ENCODE assay signal across 8 cellular contexts in genomic region chr16:58197314-58198012, GRCh38.
A peak's percentile ranks its signal among the peaks of the same experiment; 100 is the strongest.
DNase-seq lines count a peak whose midpoint lies in the region; TF ChIP-seq lines count a peak whose summit lies in the region.

No MANE protein-coding gene starts in this region.

- in situ Hi-C loops in HAP-1 (cut with MboI; ENCODE audit: low sequenced_read_pairs): no loop called here

- H3K4me1 ChIP-seq in HAP-1 (peaks cover 7% of the 10 kb centered on the region), OCI-LY1 (ENCODE audit: insufficient read depth, low read length, severe bottlenecking) (peaks cover 14% of the 10 kb centered on the region), mucosa of stomach (ENCODE audit: control insufficient read depth, insufficient read depth, low read length) (peaks cover 6% of the 10 kb centered on the region)

- DNase-seq in GM12865 (ENCODE audit: low read depth) (peak; percentile 9), HAP-1 (ENCODE audit: low spot score in 2 of 2) (peak in 1 of 2 experiments; percentile 12), DMS79 (lab: John Stamatoyannopoulos, UW) (no peak), midbrain (lab: John Stamatoyannopoulos, UW) (no peak), GDM1 (lab: John Stamatoyannopoulos, UW) (no peak)

- no peaks in the 10 kb centered on the region for H4K20me1 ChIP-seq in OCI-LY1 (ENCODE audit: insufficient read depth, low read length)

- H3F3A ChIP-seq in OCI-LY1 (ENCODE audit: insufficient read depth, low read length): no peaks in the 10 kb centered on the region

- H3K4me2 ChIP-seq in OCI-LY1 (ENCODE audit: low read length): peak overlapping the region; percentile 90

- H3K36me3 ChIP-seq in HAP-1 (replicated peaks) (peaks cover 37% of the 10 kb centered on the region), OCI-LY1 (ENCODE audit: insufficient read depth, low read length) (peaks cover 39% of the 10 kb centered on the region), mucosa of stomach (ENCODE audit: control insufficient read depth, insufficient read depth, low read length) (no peaks in the 10 kb centered on the region)

- peaks cover 27% of the 10 kb centered on the region for H3K27me3 Mint-ChIP-seq in dendritic cell treated with granulocyte-macrophage colony-stimulating factor and Interleukin-4, amounts not matched to agents 40 ng/mL and 50 ng/mL, for 4 days

- no peaks in the 10 kb centered on the region for H3K9me2 ChIP-seq in OCI-LY1 (ENCODE audit: low read depth, low read length)

- peaks cover 29% of the 10 kb centered on the region for H3K4me1 Mint-ChIP-seq in dendritic cell treated with granulocyte-macrophage colony-stimulating factor and Interleukin-4, amounts not matched to agents 40 ng/mL and 50 ng/mL, for 4 days (ENCODE audit: low read depth)

- H3K4me3 Mint-ChIP-seq in dendritic cell treated with granulocyte-macrophage colony-stimulating factor and Interleukin-4, amounts not matched to agents 40 ng/mL and 50 ng/mL, for 4 days: peak overlapping the region; percentile 86

- no peaks in the 10 kb centered on the region for H3K9me3 ChIP-seq in HAP-1
- no peaks in the 10 kb centered on the region for H3K9me3 ChIP-seq in OCI-LY1 (ENCODE audit: low read length)
- H3K9me3 ChIP-seq in mucosa of stomach (ENCODE audit: control insufficient read depth, low read length): no peaks in the 10 kb centered on the region

- H3K79me2 ChIP-seq in OCI-LY1 (ENCODE audit: insufficient read depth, low read length): no peaks in the 10 kb centered on the region; the same call in none of the 2 replicates

- H3K27me3 ChIP-seq in HAP-1 (ENCODE audit: low read depth) (no peaks in the 10 kb centered on the region), OCI-LY1 (ENCODE audit: insufficient read depth, low read length) (peaks cover 5% of the 10 kb centered on the region; the same call in 1 of the 2 replicates), mucosa of stomach (ENCODE audit: control insufficient read depth, insufficient read depth, low read length) (peaks cover 3% of the 10 kb centered on the region)

- no peak overlapping the region for H2AFZ ChIP-seq in OCI-LY1 (ENCODE audit: low read length)

- peak overlapping the region; percentile 84 for H3K27ac Mint-ChIP-seq in dendritic cell treated with granulocyte-macrophage colony-stimulating factor and Interleukin-4, amounts not matched to agents 40 ng/mL and 50 ng/mL, for 4 days

- H3K36me3 Mint-ChIP-seq in dendritic cell treated with granulocyte-macrophage colony-stimulating factor and Interleukin-4, amounts not matched to agents 40 ng/mL and 50 ng/mL, for 4 days (ENCODE audit: low read depth): peaks cover 49% of the 10 kb centered on the region

- no peak for TF ChIP-seq CTCF in GM12865 (IDR thresholded peaks at IDR 0.05; ENCODE audit: insufficient read depth, low read depth, low read length, missing control alignments)
- TF ChIP-seq CTCF in OCI-LY1 (IDR thresholded peaks at IDR 0.05; ENCODE audit: low read length): no peak

- no peaks in the 10 kb centered on the region for H3K9me3 Mint-ChIP-seq in dendritic cell treated with granulocyte-macrophage colony-stimulating factor and Interleukin-4, amounts not matched to agents 40 ng/mL and 50 ng/mL, for 4 days

- no peak overlapping the region for H3K27ac ChIP-seq in OCI-LY1 (ENCODE audit: low read depth, low read length, poor library complexity, severe bottlenecking)

- peak overlapping the region; percentile 91 for H3K9ac ChIP-seq in OCI-LY1 (ENCODE audit: low read length)
- peak overlapping the region; percentile 74 for H3K9ac ChIP-seq in mucosa of stomach (ENCODE audit: low read length)

- intact Hi-C loops in dendritic cell treated with granulocyte-macrophage colony-stimulating factor and Interleukin-4, amounts not matched to agents 40 ng/mL and 50 ng/mL, for 4 days (cut with micrococcal nuclease): loop anchor here (5.0 kb wide), 1 partner anchor 170 kb away; the partner anchor contains the start of gene MMP15

- H3K4me3 ChIP-seq in GM12865 (ENCODE audit: low read depth, low read length) (peak overlapping the region; percentile 99), HAP-1 (peak overlapping the region; percentile 64), OCI-LY1 (ENCODE audit: low read depth, low read length, poor library complexity, severe bottlenecking) (peak overlapping the region; percentile 97), mucosa of stomach (ENCODE audit: low read length) (no peak overlapping the region)
